In genomic region chr2:2158176-2158826, GRCh38 we compare ENCODE assay signal across 18 cellular contexts.
"Had no signal": no experiment of that assay in that cellular context is flagged by ENCODE, and none has a peak within 500 bp of the region (broad histone marks: within the 10 kb centered on the region; RNA-seq: fewer than 3 reads in every experiment).

No MANE protein-coding gene starts in this region.

- H3K36me3 ChIP-seq: neutrophil, suprapubic skin, tibial artery, upper lobe of right lung, vagina had no signal

- H3K27ac ChIP-seq: foreskin keratinocyte, hepatocyte, neutrophil, suprapubic skin, tibial artery, upper lobe of right lung, vagina had no signal

- H3K9me3 ChIP-seq: neutrophil, upper lobe of right lung had no signal

- DNase-seq: effector CD4-positive, alpha-beta T cell; endodermal cell; erythroblast; foreskin keratinocyte; kidney glomerular epithelial cell; naive thymus-derived CD4-positive, alpha-beta T cell; nephron progenitor cell; right cardiac atrium; small intestine; stimulated activated CD4-positive, alpha-beta T cell treated with anti-CD3 and anti-CD28 coated beads, Interleukin-12 subunit alpha, Interleukin-12 subunit beta, amount 100 ng/mL, for 4 hours; stimulated activated CD4-positive, alpha-beta T cell treated with anti-CD3 and anti-CD28 coated beads, Interleukin-2, amount 100 ng/mL, for 48 hours; stimulated activated naive CD4-positive, alpha-beta T cell treated with Interleukin-2 at 50 U/mL for 16 hours; tibial artery; upper lobe of right lung had no signal

- H3K27me3 ChIP-seq: foreskin keratinocyte, hepatocyte, neutrophil, suprapubic skin, tibial artery, upper lobe of right lung, vagina had no signal

- H3K4me2 ChIP-seq: hepatocyte had no signal

- H2AFZ ChIP-seq: hepatocyte had no signal

- H3K4me3 ChIP-seq: hepatocyte, suprapubic skin, tibial artery, upper lobe of right lung, vagina had no signal

- H3K79me2 ChIP-seq: hepatocyte had no signal
